26 cellular contexts compared by ENCODE assay signal in the genomic region with DNA sequence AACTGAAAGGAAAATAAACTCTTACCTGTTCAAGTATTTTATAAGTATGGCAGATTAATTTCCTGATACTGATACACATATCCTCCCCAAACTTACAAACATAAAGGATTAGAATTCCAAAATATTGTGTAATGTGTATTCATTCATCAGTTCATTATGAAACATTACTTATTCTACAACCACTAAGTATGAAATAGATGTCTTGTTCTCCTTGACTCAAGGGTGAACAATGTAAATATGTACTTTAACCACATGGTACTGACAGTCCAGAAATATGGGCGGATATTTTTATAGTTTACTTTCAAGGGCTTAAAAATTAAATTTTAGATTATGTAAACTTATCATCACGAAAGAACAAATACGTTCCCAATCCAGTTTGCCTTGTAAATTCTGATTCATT.
DNase-seq lines count a peak whose midpoint lies in the region; ATAC-seq, FAIRE-seq and TF ChIP-seq lines count a peak whose summit lies in the region.
"Had no signal": no experiment of that assay in that cellular context is flagged by ENCODE, and none has a peak within 500 bp of the region (broad histone marks: within the 10 kb centered on the region; RNA-seq: fewer than 3 reads in every experiment).

No MANE protein-coding gene starts in this region.

- TF ChIP-seq CTCF in lower lobe of right lung (IDR thresholded peaks at IDR 0.05): no peak
- no peak for TF ChIP-seq CTCF in lower leg skin (IDR thresholded peaks at IDR 0.05)

- H3K4me3 ChIP-seq in adipocyte (ENCODE audit: low read length): no peak overlapping the region
- no peak overlapping the region for H3K4me3 ChIP-seq in lower lobe of right lung
- no peak overlapping the region for H3K4me3 ChIP-seq in lower leg skin (ENCODE audit: low read depth, poor library complexity, severe bottlenecking)
- H3K4me3 ChIP-seq: BLaER1 treated with 17β-estradiol and CSF1 and Interleukin-3, amounts not matched to agents 10 nM and 100 nM; SK-N-MC had no signal

- H3K4me1 ChIP-seq in adipocyte (ENCODE audit: control insufficient read depth, insufficient read depth, low read length) (no peaks in the 10 kb centered on the region), lower lobe of right lung (peaks cover 4% of the 10 kb centered on the region)
- H3K4me1 ChIP-seq: BLaER1 treated with 17β-estradiol and CSF1 and Interleukin-3, amounts not matched to agents 10 nM and 100 nM had no signal

- ATAC-seq in lower lobe of right lung (peak; percentile 69 to 72), GM19023 (IDR thresholded peaks at IDR 0.05; ENCODE audit: unreplicated experiment) (no peak)

- no peaks in the 10 kb centered on the region for H3K36me3 ChIP-seq in adipocyte (ENCODE audit: control insufficient read depth, insufficient read depth, low read length, severe bottlenecking)
- H3K36me3 ChIP-seq in lower lobe of right lung: no peaks in the 10 kb centered on the region
- H3K36me3 ChIP-seq: BLaER1 treated with 17β-estradiol and CSF1 and Interleukin-3, amounts not matched to agents 10 nM and 100 nM had no signal

- H3K27ac ChIP-seq in lower lobe of right lung: no peak overlapping the region
- H3K27ac ChIP-seq: 22Rv1; BLaER1 treated with 17β-estradiol and CSF1 and Interleukin-3, amounts not matched to agents 10 nM and 100 nM; HL-60; KMS-11; SK-N-MC had no signal

- peak; percentile 27 for DNase-seq in SIG-M5 treated with dmso at 0.1 percent for 504 hours (lab: John Stamatoyannopoulos, UW; ENCODE audit: unreplicated experiment)
- no peak for DNase-seq in SIG-M5 (lab: John Stamatoyannopoulos, UW)
- peak; percentile 58 for DNase-seq in adipocyte (ENCODE audit: low read depth)
- peak; percentile 37 for DNase-seq in fibroblast of peridontal ligament (ENCODE audit: extremely low read depth)
- no peak for DNase-seq in lower lobe of right lung
- DNase-seq in lower leg skin (ENCODE audit: low spot score in 2 of 2): no peak
- DNase-seq in HTR-8/SVneo (ENCODE audit: insufficient read length, low spot score): no peak
- DNase-seq: CD4-positive, alpha-beta memory T cell; DMS153; H7; HFFc6; NCI-H1105; NCI-H2029 treated with DMSO at 0.1 percent for 48 hours; NCI-H345; NCI-H524; NCI-H82; Right ventricle myocardium superior had no signal

- intact Hi-C loops in lower lobe of right lung (cut with DNase I): no loop called here
- intact Hi-C loops in lower leg skin (cut with DNase I; ENCODE audit: low total_unique reads): no loop called here

- H3K9me3 ChIP-seq in adipocyte (ENCODE audit: control insufficient read depth, low read length) (peaks cover 9% of the 10 kb centered on the region), lower lobe of right lung (no peaks in the 10 kb centered on the region)

- H3K27me3 ChIP-seq in adipocyte (replicated peaks; ENCODE audit: control insufficient read depth, insufficient read depth, low read length): no peaks in the 10 kb centered on the region
- peaks cover 5% of the 10 kb centered on the region for H3K27me3 ChIP-seq in lower lobe of right lung (ENCODE audit: low read depth)
- H3K27me3 ChIP-seq: BLaER1 treated with 17β-estradiol and CSF1 and Interleukin-3, amounts not matched to agents 10 nM and 100 nM had no signal

- TF ChIP-seq POLR2A in lower leg skin (IDR thresholded peaks at IDR 0.05): no peak

- FAIRE-seq in HTR-8/SVneo (lab: Jason Lieb, UNC): no peak
- FAIRE-seq: G401.6, GM12892, GM18507 had no signal

- H3K9ac ChIP-seq in adipocyte (ENCODE audit: low read length): no peak overlapping the region
- H3K9ac ChIP-seq: BLaER1 treated with 17β-estradiol and CSF1 and Interleukin-3, amounts not matched to agents 10 nM and 100 nM; KMS-11 had no signal

- WGBS in lower leg skin, 2 donors: 83 to 86% methylated on average over 3 of the region's 3 CpGs

Comparison
In these comparisons a context has a peak if more than half of its experiments do, and no peak if none do; other contexts are left out.
1. DNase-seq: peak in SIG-M5 treated with dmso at 0.1 percent for 504 hours (single experiment), adipocyte (single experiment) and fibroblast of peridontal ligament (single experiment); none in SIG-M5 (single experiment), lower lobe of right lung (single experiment), lower leg skin (0 of 2) and HTR-8/SVneo (single experiment).